In the genomic region with DNA sequence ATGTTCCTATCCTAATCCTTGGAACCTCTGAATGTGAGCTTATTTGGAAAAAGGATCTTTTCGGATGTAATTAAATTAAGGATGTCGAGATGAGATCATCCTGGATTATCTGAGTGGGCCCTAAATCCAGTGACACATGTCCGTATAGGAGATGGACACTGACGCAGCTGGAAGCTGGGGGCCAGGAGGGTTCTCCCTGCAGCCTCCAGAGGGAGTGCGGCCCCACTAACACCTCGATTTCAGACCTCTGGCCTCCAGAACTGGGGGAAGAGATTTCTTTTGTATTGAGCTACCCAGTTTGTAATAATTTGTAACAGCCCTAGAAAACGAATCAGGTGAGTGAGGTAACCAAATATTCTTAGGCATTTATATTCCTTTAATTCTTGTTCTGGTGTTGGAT, we compare ENCODE assay signal across 31 cellular contexts. TPM values are rescaled to one million over a fixed set of nuclear protein-coding genes. Genes with fewer than 3 reads are reported as not detected.
DNase-seq lines count a peak whose midpoint lies in the region; ATAC-seq and TF ChIP-seq lines count a peak whose summit lies in the region.
"Had no signal": no experiment of that assay in that cellular context is flagged by ENCODE, and none has a peak within 500 bp of the region (broad histone marks: within the 10 kb centered on the region; RNA-seq: fewer than 3 reads in every experiment).

No MANE protein-coding gene starts in this region.

- H3K9ac ChIP-seq in OCI-LY3 (ENCODE audit: low read length), result no peak overlapping the region

- peaks cover 29% of the 10 kb centered on the region for H3K27me3 Mint-ChIP-seq in GM23338 (ENCODE audit: insufficient read depth, low read depth, poor library complexity)

- CTCF ChIA-PET in PC-9 (lab: Charles Lee), result no interaction called here

- no peak overlapping the region for H3K27ac Mint-ChIP-seq in GM23338
- H3K27ac Mint-ChIP-seq: activated T-cell treated with anti-CD3 and anti-CD28 coated beads, Interleukin-2, amount 50 U/mL, for 72 hours; naive thymus-derived CD8-positive, alpha-beta T cell; progenitor cell of endocrine pancreas; stimulated activated memory B cell treated with anti-CD40 and anti-IgM and Interleukin-4, amounts not matched to agents 10 μg/mL and 1 μg/mL and 100 μg/mL, for 72 hours had no signal

- no peak for DNase-seq in AG09309 (ENCODE audit: low read depth)
- peak; percentile 34 for DNase-seq in GM23338 (ENCODE audit: low spot score)
- no peak for DNase-seq in fibroblast of villous mesenchyme (ENCODE audit: low read depth)
- DNase-seq in PC-9, result no peak
- DNase-seq in NK-92 treated with Interleukin-12 subunit alpha and Interleukin-12 subunit beta, amount 100 ng/mL, for 24 hours (lab: John Stamatoyannopoulos, UW), result no peak
- DNase-seq in DMS53 treated with DMSO at 0.1 percent for 48 hours (lab: John Stamatoyannopoulos, UW; ENCODE audit: unreplicated experiment), result no peak
- DNase-seq in cerebellar nuclear complex (lab: John Stamatoyannopoulos, UW), result no peak
- DNase-seq: ACHN; activated CD4-positive, alpha-beta T cell treated with anti-CD3 and anti-CD28 coated beads, Interleukin-2, amount 50 U/mL, for 4 hours; activated naive CD4-positive, alpha-beta T cell treated with Interleukin-2 at 50 U/mL for 16 hours; activated T-cell treated with anti-CD3 and anti-CD28 coated beads, Interleukin-2, amount 50 U/mL, for 72 hours; C1 segment of cervical spinal cord; COR-L47; dorsolateral prefrontal cortex; esophagus squamous epithelium; foreskin melanocyte; GF-D8; kidney glomerular epithelial cell; naive thymus-derived CD8-positive, alpha-beta T cell; NCI-H1417 treated with DMSO at 0.1 percent for 48 hours; NCI-H2081 treated with DMSO at 0.1 percent for 48 hours; T-helper 1 cell; transverse colon had no signal

- BruUV-seq in PC-9 (replicated peaks; lab: Mats Ljungman, UMichigan), result no TSS peak

- no peaks in the 10 kb centered on the region; the same call in 1 of the 3 replicates for H3K9me3 Mint-ChIP-seq in GM23338
- H3K9me3 Mint-ChIP-seq: activated T-cell treated with anti-CD3 and anti-CD28 coated beads, Interleukin-2, amount 50 U/mL, for 72 hours; stimulated activated memory B cell treated with anti-CD40 and anti-IgM and Interleukin-4, amounts not matched to agents 10 μg/mL and 1 μg/mL and 100 μg/mL, for 72 hours had no signal

- H3K4me3 Mint-ChIP-seq in GM23338, result no peak overlapping the region
- H3K4me3 Mint-ChIP-seq: activated T-cell treated with anti-CD3 and anti-CD28 coated beads, Interleukin-2, amount 50 U/mL, for 72 hours; naive thymus-derived CD8-positive, alpha-beta T cell; stimulated activated memory B cell treated with anti-CD40 and anti-IgM and Interleukin-4, amounts not matched to agents 10 μg/mL and 1 μg/mL and 100 μg/mL, for 72 hours had no signal

- intact Hi-C loops in PC-9 (cut with micrococcal nuclease; ENCODE audit: unreplicated experiment), result no loop called here

- no peaks in the 10 kb centered on the region for H3K4me1 Mint-ChIP-seq in GM23338
- H3K4me1 Mint-ChIP-seq: stimulated activated memory B cell treated with anti-CD40 and anti-IgM and Interleukin-4, amounts not matched to agents 10 μg/mL and 1 μg/mL and 100 μg/mL, for 72 hours had no signal

- peak; percentile 40 for ATAC-seq in GM23338
- ATAC-seq: activated T-cell treated with anti-CD3 and anti-CD28 coated beads, Interleukin-2, amount 50 U/mL, for 72 hours; naive thymus-derived CD8-positive, alpha-beta T cell; stimulated activated memory B cell treated with anti-CD40 and anti-IgM and Interleukin-4, amounts not matched to agents 10 μg/mL and 1 μg/mL and 100 μg/mL, for 72 hours had no signal

- H3K27me3 ChIP-seq in GM23338 (ENCODE audit: insufficient read depth), result no peaks in the 10 kb centered on the region
- peaks cover 8% of the 10 kb centered on the region; the same call in 1 of the 2 replicates for H3K27me3 ChIP-seq in OCI-LY3 (ENCODE audit: low read depth, low read length)
- peaks cover 26% of the 10 kb centered on the region for H3K27me3 ChIP-seq in PC-9 (ENCODE audit: insufficient read depth, low read depth)
- H3K27me3 ChIP-seq: transverse colon had no signal

- H3K4me2 ChIP-seq in GM23338 (no peak overlapping the region), OCI-LY3 (ENCODE audit: low read length) (no peak overlapping the region), PC-9 (no peak overlapping the region)

- H4K20me1 ChIP-seq in GM23338 (replicated peaks; ENCODE audit: insufficient read depth) (no peaks in the 10 kb centered on the region), OCI-LY3 (ENCODE audit: insufficient read depth, low read length) (no peaks in the 10 kb centered on the region), PC-9 (ENCODE audit: insufficient read depth) (no peaks in the 10 kb centered on the region)

- H2AFZ ChIP-seq in GM23338 (no peak overlapping the region), OCI-LY3 (ENCODE audit: low read depth, low read length) (no peak overlapping the region), PC-9 (no peak overlapping the region)

- H3K4me1 ChIP-seq in GM23338 (ENCODE audit: insufficient read depth), result no peaks in the 10 kb centered on the region
- H3K4me1 ChIP-seq in OCI-LY3 (ENCODE audit: low read length), result no peaks in the 10 kb centered on the region
- no peaks in the 10 kb centered on the region for H3K4me1 ChIP-seq in PC-9 (replicated peaks; ENCODE audit: insufficient read depth)
- H3K4me1 ChIP-seq: esophagus squamous epithelium, transverse colon had no signal

- no peaks in the 10 kb centered on the region for H3F3A ChIP-seq in GM23338 (replicated peaks; ENCODE audit: low read depth)
- H3F3A ChIP-seq in PC-9 (ENCODE audit: insufficient read depth, low read depth), result no peaks in the 10 kb centered on the region

- no peaks in the 10 kb centered on the region for H3K36me3 ChIP-seq in GM23338 (ENCODE audit: insufficient read depth)
- no peaks in the 10 kb centered on the region for H3K36me3 ChIP-seq in OCI-LY3 (replicated peaks; ENCODE audit: low read depth, low read length)
- H3K36me3 ChIP-seq in PC-9 (ENCODE audit: low read depth), result no peaks in the 10 kb centered on the region
- H3K36me3 ChIP-seq: esophagus squamous epithelium, transverse colon had no signal

- H3K27ac ChIP-seq in GM23338 (ENCODE audit: low read depth) (no peak overlapping the region), OCI-LY3 (ENCODE audit: low read length) (no peak overlapping the region), PC-9 (no peak overlapping the region)
- H3K27ac ChIP-seq: dorsolateral prefrontal cortex, esophagus squamous epithelium, transverse colon had no signal

- H3K9me2 ChIP-seq in GM23338 (ENCODE audit: insufficient read depth) (no peaks in the 10 kb centered on the region), PC-9 (ENCODE audit: insufficient read depth) (no peaks in the 10 kb centered on the region)

- peak; percentile 23 for TF ChIP-seq CTCF in AG09309 (IDR thresholded peaks at IDR 0.05; ENCODE audit: control insufficient read depth, insufficient read depth, low read depth, low read length, missing control alignments)
- peak; percentile 37 to 46 for TF ChIP-seq CTCF in GM23338 (conservative IDR thresholded peaks at IDR 0.05; ENCODE audit: low read depth in 2 of 2)
- TF ChIP-seq CTCF in OCI-LY3 (IDR thresholded peaks at IDR 0.05; ENCODE audit: low read depth, low read length), result peak; percentile 9; the same call in 1 of the 2 replicates
- peak; percentile 27 for TF ChIP-seq CTCF in fibroblast of villous mesenchyme (IDR thresholded peaks at IDR 0.05; ENCODE audit: insufficient read depth, low read depth, low read length)
- no peak for TF ChIP-seq CTCF in PC-9 (conservative IDR thresholded peaks at IDR 0.05)

- H3K4me3 ChIP-seq in AG09309 (ENCODE audit: control insufficient read depth, low read depth, low read length) (no peak overlapping the region), GM23338 (no peak overlapping the region), OCI-LY3 (ENCODE audit: low read length) (no peak overlapping the region), fibroblast of villous mesenchyme (ENCODE audit: low read depth, low read length) (no peak overlapping the region), PC-9 (no peak overlapping the region)
- H3K4me3 ChIP-seq: dorsolateral prefrontal cortex, esophagus squamous epithelium, transverse colon had no signal

- H3K79me2 ChIP-seq in GM23338 (replicated peaks; ENCODE audit: insufficient read depth) (no peaks in the 10 kb centered on the region), OCI-LY3 (ENCODE audit: low read length) (no peaks in the 10 kb centered on the region), PC-9 (ENCODE audit: low read depth) (no peaks in the 10 kb centered on the region)

- no peaks in the 10 kb centered on the region for H3K36me3 Mint-ChIP-seq in GM23338 (ENCODE audit: low read depth)
- H3K36me3 Mint-ChIP-seq: naive thymus-derived CD8-positive, alpha-beta T cell; stimulated activated memory B cell treated with anti-CD40 and anti-IgM and Interleukin-4, amounts not matched to agents 10 μg/mL and 1 μg/mL and 100 μg/mL, for 72 hours had no signal

- H3K9me3 ChIP-seq in OCI-LY3 (ENCODE audit: insufficient read depth, low read length) (no peaks in the 10 kb centered on the region), PC-9 (ENCODE audit: insufficient read depth, low read depth) (no peaks in the 10 kb centered on the region)
- H3K9me3 ChIP-seq: esophagus squamous epithelium, transverse colon had no signal

- POLR2A ChIA-PET in PC-9 (lab: Charles Lee; ENCODE audit: unreplicated experiment), result interaction anchor here (0.6 kb wide), 1 partner anchor 213 kb away, joined by 3 read pairs; no protein-coding TSS in a partner anchor

TF ChIP-seq in GM23338, 12 proteins besides CTCF, POLR2A, EP300 and RAD21 (continues in another document):
- TF ChIP-seq EZH2 (IDR thresholded peaks at IDR 0.05; ENCODE audit: low read depth, unreplicated experiment) (no peak), JUNB (IDR thresholded peaks at IDR 0.05; ENCODE audit: unreplicated experiment) (no peak), POLR2AphosphoS5 (IDR thresholded peaks at IDR 0.05; ENCODE audit: low read depth) (no peak)
- TF ChIP-seq, protein P1, sequence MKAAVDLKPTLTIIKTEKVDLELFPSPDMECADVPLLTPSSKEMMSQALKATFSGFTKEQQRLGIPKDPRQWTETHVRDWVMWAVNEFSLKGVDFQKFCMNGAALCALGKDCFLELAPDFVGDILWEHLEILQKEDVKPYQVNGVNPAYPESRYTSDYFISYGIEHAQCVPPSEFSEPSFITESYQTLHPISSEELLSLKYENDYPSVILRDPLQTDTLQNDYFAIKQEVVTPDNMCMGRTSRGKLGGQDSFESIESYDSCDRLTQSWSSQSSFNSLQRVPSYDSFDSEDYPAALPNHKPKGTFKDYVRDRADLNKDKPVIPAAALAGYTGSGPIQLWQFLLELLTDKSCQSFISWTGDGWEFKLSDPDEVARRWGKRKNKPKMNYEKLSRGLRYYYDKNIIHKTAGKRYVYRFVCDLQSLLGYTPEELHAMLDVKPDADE (IDR thresholded peaks at IDR 0.05), result no peak

RNA-seq across cellular contexts. Expression of a gene that starts 2.5 kb away (rescaled TPM):
- not detected in 2 replicates for total RNA-seq in GM23338 (2014; rRNA removed; shearing (Covaris generic))
- polyA plus RNA-seq in GM23338 (2016; fragmentation: Nextera tagmentation; extraction: Ambion mirVana), result not detected in 2 replicates
- not detected in 2 replicates for total RNA-seq in fibroblast of villous mesenchyme
- total RNA-seq in PC-9 (2021), result not detected in 2 replicates
- total RNA-seq: activated T-cell treated with anti-CD3 and anti-CD28 coated beads, Interleukin-2, amount 50 U/mL, for 72 hours; dorsolateral prefrontal cortex; esophagus squamous epithelium; lung microvascular endothelial cell; mononuclear cell; naive thymus-derived CD8-positive, alpha-beta T cell; progenitor cell of endocrine pancreas; RPMI7951; SK-MEL-5; subcutaneous adipose tissue; transverse colon had no signal
- polyA plus RNA-seq: naive thymus-derived CD8-positive, alpha-beta T cell had no signal

RNA-seq across cellular contexts. Expression of a gene that starts 28.8 kb away (rescaled TPM):
- 0.12 and 0.83 TPM in 2 replicates for total RNA-seq in GM23338 (2014; rRNA removed; shearing (Covaris generic))
- 0.37 and 0.52 TPM in 2 replicates for polyA plus RNA-seq in GM23338 (2016; fragmentation: Nextera tagmentation; extraction: Ambion mirVana)
- total RNA-seq in fibroblast of villous mesenchyme, result 26.7 and 41.0 TPM in 2 replicates
- total RNA-seq in PC-9 (2021), result 29.0 and 36.9 TPM in 2 replicates
- total RNA-seq: naive thymus-derived CD8-positive, alpha-beta T cell had no signal
- polyA plus RNA-seq: naive thymus-derived CD8-positive, alpha-beta T cell had no signal

Comparison
In these comparisons a context has a peak if more than half of its experiments do, and no peak if none do; other contexts are left out.
1. RNA of a gene that starts 28.8 kb away (total RNA-seq): 26.7 to 41.0 TPM in fibroblast of villous mesenchyme and 29.0 to 36.9 TPM in PC-9; 0.12 to 0.83 TPM in GM23338; every median in the first group is over 10 times any median in the second.